In genomic region chr17:9217151-9218067, GRCh38 we compare ENCODE assay signal across 12 cellular contexts.
DNase-seq lines count a peak whose midpoint lies in the region; ATAC-seq and TF ChIP-seq lines count a peak whose summit lies in the region.
"Had no signal": no experiment of that assay in that cellular context is flagged by ENCODE, and none has a peak within 500 bp of the region (broad histone marks: within the 10 kb centered on the region; RNA-seq: fewer than 3 reads in every experiment).

No MANE protein-coding gene starts in this region.

- H3K36me3 ChIP-seq in MG63, result no peaks in the 10 kb centered on the region
- H3K36me3 ChIP-seq in esophagus (ENCODE audit: control insufficient read depth in 2 of 2, insufficient read depth in 2 of 2, low read length in 1 of 2), result no peaks in the 10 kb centered on the region

- DNase-seq in AG09319 (ENCODE audit: extremely low read depth, low read depth), result peak; percentile 60
- peak; percentile 57 for DNase-seq in MG63
- no peak for DNase-seq in nephron progenitor cell
- no peak for DNase-seq in T-helper 17 cell
- no peak for DNase-seq in germinal center (ENCODE audit: low spot score)
- DNase-seq: activated CD4-positive, alpha-beta T cell treated with anti-CD3 and anti-CD28 coated beads for 4 hours; OCI-M1 had no signal

- H3K27me3 ChIP-seq in MG63 (no peaks in the 10 kb centered on the region; the same call in 1 of the 2 replicates), esophagus (ENCODE audit: control insufficient read depth in 1 of 2, insufficient read depth in 2 of 2, low read length in 2 of 2) (no peaks in the 10 kb centered on the region)

- H3K27me3 Mint-ChIP-seq in nephron progenitor cell (ENCODE audit: low read depth, poor library complexity), result peaks cover 8% of the 10 kb centered on the region
- H3K27me3 Mint-ChIP-seq in T-helper 17 cell, result no peaks in the 10 kb centered on the region

- H3K9me3 ChIP-seq in MG63 (peaks cover 12% of the 10 kb centered on the region), esophagus (ENCODE audit: control insufficient read depth in 2 of 2, insufficient read depth in 1 of 2, low read depth in 1 of 2, low read length in 1 of 2) (no peaks in the 10 kb centered on the region), T-helper 17 cell (ENCODE audit: control insufficient read depth, low read length, poor library complexity, severe bottlenecking) (peaks cover 3% of the 10 kb centered on the region)

- H3K36me3 Mint-ChIP-seq in nephron progenitor cell (ENCODE audit: low read depth), result peaks cover 44% of the 10 kb centered on the region
- H3K36me3 Mint-ChIP-seq in T-helper 17 cell (ENCODE audit: low read depth), result no peaks in the 10 kb centered on the region

- peaks cover 4 to 7% of the 10 kb centered on the region in 2 donors for H3K4me1 ChIP-seq in esophagus (ENCODE audit: control insufficient read depth in 2 of 2, insufficient read depth in 2 of 2, low read length in 1 of 2)

- ATAC-seq in GM19467 (IDR thresholded peaks at IDR 0.05; ENCODE audit: unreplicated experiment) (no peak), T-helper 17 cell (no peak), GM21737 (IDR thresholded peaks at IDR 0.05; ENCODE audit: unreplicated experiment) (no peak)
- ATAC-seq: K562 had no signal

- H3K4me3 Mint-ChIP-seq in nephron progenitor cell, result no peak overlapping the region
- H3K4me3 Mint-ChIP-seq in T-helper 17 cell, result no peak overlapping the region
- H3K4me3 Mint-ChIP-seq: activated naive CD8-positive, alpha-beta T cell had no signal

- H3K4me1 Mint-ChIP-seq in nephron progenitor cell (peaks cover 42% of the 10 kb centered on the region), T-helper 17 cell (peaks cover 2% of the 10 kb centered on the region)

- peaks cover 32% of the 10 kb centered on the region for H3K9me3 Mint-ChIP-seq in nephron progenitor cell

- H3K4me3 ChIP-seq in MG63, result no peak overlapping the region
- H3K4me3 ChIP-seq in esophagus (ENCODE audit: low read depth in 1 of 2, low read length in 2 of 2), result no peak overlapping the region
- H3K4me3 ChIP-seq: K562 had no signal

- H3K27ac ChIP-seq in esophagus (ENCODE audit: low read depth in 2 of 2, low read length in 1 of 2), result peak overlapping the region; percentile 87 to 92

- WGBS in esophagus, 2 donors, result 26 to 42% methylated on average over 5 of the region's 5 CpGs

- TF ChIP-seq CTCF in AG09319 (IDR thresholded peaks at IDR 0.05; ENCODE audit: low read depth, low read length), result no peak
- no peak for TF ChIP-seq CTCF in nephron progenitor cell (IDR thresholded peaks at IDR 0.05)

- H3K27ac Mint-ChIP-seq in nephron progenitor cell (peak overlapping the region; percentile 93), T-helper 17 cell (no peak overlapping the region)
- H3K27ac Mint-ChIP-seq: activated naive CD8-positive, alpha-beta T cell had no signal

Comparison
In these comparisons a context has a peak if more than half of its experiments do, and no peak if none do; other contexts are left out.
1. DNase-seq: peak in AG09319 (single experiment) and MG63 (single experiment); none in nephron progenitor cell (single experiment), T-helper 17 cell (0 of 3) and germinal center (single experiment).